Comparison of ENCODE assay signal across 24 cellular contexts in genomic region chr19:35919306-35919705, GRCh38. TPM values are rescaled to one million over a fixed set of nuclear protein-coding genes. Genes with fewer than 3 reads are reported as not detected.
DNase-seq lines count a peak whose midpoint lies in the region; ATAC-seq, FAIRE-seq and TF ChIP-seq lines count a peak whose summit lies in the region.
"Had no signal": no experiment of that assay in that cellular context is flagged by ENCODE, and none has a peak within 500 bp of the region (broad histone marks: within the 10 kb centered on the region; RNA-seq: fewer than 3 reads in every experiment).

No MANE protein-coding gene starts in this region.

- H3K9me1 ChIP-seq in endothelial cell of umbilical vein (replicated peaks; ENCODE audit: control insufficient read depth, extremely low read depth, insufficient read depth, low read length): no peaks in the 10 kb centered on the region

- POLR2A ChIA-PET in endothelial cell of umbilical vein (lab: Charles Lee): no interaction called here

- intact Hi-C loops in endothelial cell of umbilical vein (cut with micrococcal nuclease): no loop called here

- H3K9ac ChIP-seq in endothelial cell of umbilical vein (replicated peaks; ENCODE audit: extremely low read depth, insufficient read depth, low read length): no peak overlapping the region
- H3K9ac ChIP-seq: BLaER1 treated with 17β-estradiol and CSF1 and Interleukin-3, amounts not matched to agents 10 nM and 100 nM had no signal

- H3K4me1 ChIP-seq in endothelial cell of umbilical vein (ENCODE audit: control insufficient read depth, extremely low read depth, insufficient read depth, low read length) (no peaks in the 10 kb centered on the region), neutrophil (ENCODE audit: control insufficient read depth in 1 of 2, insufficient read depth in 1 of 2, low read depth in 1 of 2, low read length in 1 of 2) (peaks cover 45 to 48% of the 10 kb centered on the region in 2 experiments)
- H3K4me1 ChIP-seq: A549, Caco-2 had no signal

- no peak overlapping the region for H3K27ac ChIP-seq in endothelial cell of umbilical vein (ENCODE audit: insufficient read depth, low read depth, low read length)
- H3K27ac ChIP-seq in neutrophil: peak overlapping the region; percentile 59
- H3K27ac ChIP-seq: 22Rv1; A549; BLaER1 treated with 17β-estradiol and CSF1 and Interleukin-3, amounts not matched to agents 10 nM and 100 nM; C4-2B had no signal

- no peak overlapping the region for H3K4me2 ChIP-seq in endothelial cell of umbilical vein (ENCODE audit: insufficient read depth, low read length)
- H3K4me2 ChIP-seq: A549; BLaER1 treated with 17β-estradiol and CSF1 and Interleukin-3, amounts not matched to agents 10 nM and 100 nM had no signal

- peak; percentile 28 for ATAC-seq in left lobe of liver
- ATAC-seq: A549; CD8-positive, alpha-beta T cell had no signal

- dilution Hi-C loops in endothelial cell of umbilical vein (cut with MboI; ENCODE audit: extremely low pct_ligation_motif_present, low sequenced_read_pairs): no loop called here

- no TSS peak for BruUV-seq in endothelial cell of umbilical vein (replicated peaks; lab: Mats Ljungman, UMichigan)

- TF ChIP-seq CTCF in endothelial cell of umbilical vein (IDR thresholded peaks at IDR 0.05; ENCODE audit: extremely low read depth in 1 of 2, insufficient read depth in 1 of 2, low read depth in 1 of 2, low read length in 2 of 2) (no peak), neutrophil (IDR thresholded peaks at IDR 0.05) (no peak), foreskin fibroblast (IDR thresholded peaks at IDR 0.05; ENCODE audit: low read depth, low read length) (no peak)

- no peak for TF ChIP-seq POLR2A in endothelial cell of umbilical vein (IDR thresholded peaks at IDR 0.05; ENCODE audit: low read depth, low read length)

- H4K20me1 ChIP-seq in endothelial cell of umbilical vein (replicated peaks; ENCODE audit: control insufficient read depth, extremely low read depth, insufficient read depth, low read length): no peaks in the 10 kb centered on the region
- H4K20me1 ChIP-seq: BLaER1 treated with 17β-estradiol and CSF1 and Interleukin-3, amounts not matched to agents 10 nM and 100 nM had no signal

- H3K4me3 ChIP-seq in endothelial cell of umbilical vein (replicated peaks in 1 of 3; ENCODE audit: insufficient read depth in 1 of 3, low read depth in 1 of 3, low read length in 3 of 3): no peak overlapping the region
- H3K4me3 ChIP-seq in neutrophil (ENCODE audit: low read depth in 1 of 2, low read length in 1 of 2): no peak overlapping the region
- no peak overlapping the region for H3K4me3 ChIP-seq in foreskin fibroblast (ENCODE audit: low read depth in 1 of 2, low read length in 2 of 2)
- H3K4me3 ChIP-seq: A549; BLaER1 treated with 17β-estradiol and CSF1 and Interleukin-3, amounts not matched to agents 10 nM and 100 nM had no signal

- DNase-seq in endothelial cell of umbilical vein (ENCODE audit: low read depth, low spot score) (no peak), left lobe of liver (ENCODE audit: low spot score) (no peak), NCI-H146 treated with DMSO at 0.1 percent for 48 hours (lab: John Stamatoyannopoulos, UW; ENCODE audit: unreplicated experiment) (no peak), foreskin fibroblast (no peak)
- DNase-seq in activated CD4-positive, alpha-beta T cell treated with anti-CD3 and anti-CD28 coated beads for 48 hours: no peak
- DNase-seq: AML-193; Caco-2; Calu3; CD4-positive, alpha-beta T cell; CD8-positive, alpha-beta T cell; DMS79 treated with DMSO at 0.1 percent for 48 hours; GF-D8 had no signal

- CTCF ChIA-PET in endothelial cell of umbilical vein (lab: Charles Lee): no interaction called here

- H3K36me3 ChIP-seq in endothelial cell of umbilical vein (ENCODE audit: control insufficient read depth in 2 of 2, extremely low read depth in 1 of 2, insufficient read depth in 2 of 2, low read length in 2 of 2) (no peaks in the 10 kb centered on the region), neutrophil (no peaks in the 10 kb centered on the region)
- H3K36me3 ChIP-seq: BLaER1 treated with 17β-estradiol and CSF1 and Interleukin-3, amounts not matched to agents 10 nM and 100 nM had no signal

- no peaks in the 10 kb centered on the region for H3K79me2 ChIP-seq in endothelial cell of umbilical vein (ENCODE audit: control insufficient read depth, insufficient read depth, low read length)

- H3K9me3 ChIP-seq in endothelial cell of umbilical vein (replicated peaks; ENCODE audit: control insufficient read depth, insufficient read depth, low read length) (no peaks in the 10 kb centered on the region), neutrophil (no peaks in the 10 kb centered on the region)
- H3K9me3 ChIP-seq: A549; BLaER1 treated with 17β-estradiol and CSF1 and Interleukin-3, amounts not matched to agents 10 nM and 100 nM; Caco-2 had no signal

- no peak overlapping the region for H2AFZ ChIP-seq in endothelial cell of umbilical vein (ENCODE audit: low read depth, low read length)

- H3K27me3 ChIP-seq in endothelial cell of umbilical vein (ENCODE audit: control insufficient read depth in 2 of 2, insufficient read depth in 2 of 2, low read length in 2 of 2) (peaks cover 0 to 2% of the 10 kb centered on the region in 2 experiments), neutrophil (no peaks in the 10 kb centered on the region)
- H3K27me3 ChIP-seq: BLaER1 treated with 17β-estradiol and CSF1 and Interleukin-3, amounts not matched to agents 10 nM and 100 nM had no signal

- peak; percentile 40 for FAIRE-seq in endothelial cell of umbilical vein (lab: Jason Lieb, UNC)
- FAIRE-seq: A549, D721Med, G401.6, GM12891, GM19239 had no signal

TF ChIP-seq in endothelial cell of umbilical vein, 7 proteins besides CTCF, POLR2A, EP300 and RAD21 (continues in another document):
- no peak for TF ChIP-seq GATA2 (IDR thresholded peaks at IDR 0.05; ENCODE audit: insufficient read depth, insufficient read length, low read depth, low read length)
- TF ChIP-seq JUN (IDR thresholded peaks at IDR 0.05; ENCODE audit: borderline replicate concordance, insufficient read depth, insufficient read length, low read depth): no peak
- no peak for TF ChIP-seq MYC (IDR thresholded peaks at IDR 0.05; ENCODE audit: low read depth, low read length)
- no peak for TF ChIP-seq POLR2AphosphoS5 (IDR thresholded peaks at IDR 0.05; ENCODE audit: insufficient read depth, low read depth, low read length)
- TF ChIP-seq, protein P1, sequence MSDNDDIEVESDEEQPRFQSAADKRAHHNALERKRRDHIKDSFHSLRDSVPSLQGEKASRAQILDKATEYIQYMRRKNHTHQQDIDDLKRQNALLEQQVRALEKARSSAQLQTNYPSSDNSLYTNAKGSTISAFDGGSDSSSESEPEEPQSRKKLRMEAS (IDR thresholded peaks at IDR 0.05; ENCODE audit: insufficient read depth, insufficient read length): no peak

RNA-seq across cellular contexts. Expression of gene TYROBP, which starts 11.2 kb away (rescaled TPM):
- total RNA-seq in endothelial cell of umbilical vein: not detected in 2 replicates
- not detected in 2 replicates for polyA plus RNA-seq in endothelial cell of umbilical vein
- polyA plus RNA-seq in endothelial cell of umbilical vein (2011; cell fraction: cytosol; rRNA removed): not detected in 2 replicates
- polyA plus RNA-seq in endothelial cell of umbilical vein (2011; cell fraction: nucleus; rRNA removed): not detected in 2 replicates
- not detected in 2 replicates for polyA plus RNA-seq in endothelial cell of umbilical vein (2012)
- polyA minus RNA-seq in endothelial cell of umbilical vein: not detected in 2 replicates
- not detected for polyA minus RNA-seq in endothelial cell of umbilical vein (2011; cell fraction: cytosol; rRNA and poly(A)+ RNA removed)
- not detected in 2 replicates for polyA minus RNA-seq in endothelial cell of umbilical vein (2011; cell fraction: nucleus; rRNA and poly(A)+ RNA removed)
- 20.2 TPM for total RNA-seq in left lobe of liver
- total RNA-seq: A172, Caco-2, Calu3 had no signal
- polyA plus RNA-seq: BJ had no signal

RNA-seq across cellular contexts. Expression of gene LRFN3, which starts 16.9 kb away (rescaled TPM):
- total RNA-seq in endothelial cell of umbilical vein (15.9 and 17.3 TPM in 2 replicates), left lobe of liver (8.4 TPM)
- 4.1 and 5.8 TPM in 2 replicates for polyA plus RNA-seq in endothelial cell of umbilical vein
- polyA plus RNA-seq in endothelial cell of umbilical vein (2011; cell fraction: cytosol; rRNA removed): 3.7 and 5.5 TPM in 2 replicates
- polyA plus RNA-seq in endothelial cell of umbilical vein (2011; cell fraction: nucleus; rRNA removed): 1.9 and 2.2 TPM in 2 replicates
- polyA plus RNA-seq in endothelial cell of umbilical vein (2012): 10.0 and 16.3 TPM in 2 replicates
- 2.5 and 3.5 TPM in 2 replicates for polyA minus RNA-seq in endothelial cell of umbilical vein
- polyA minus RNA-seq in endothelial cell of umbilical vein (2011; cell fraction: cytosol; rRNA and poly(A)+ RNA removed): 2.8 TPM
- polyA minus RNA-seq in endothelial cell of umbilical vein (2011; cell fraction: nucleus; rRNA and poly(A)+ RNA removed): 1.0 and 2.2 TPM in 2 replicates

RNA-seq across cellular contexts. Expression of gene HCST, which starts 17.0 kb away (rescaled TPM):
- total RNA-seq in endothelial cell of umbilical vein (not detected in 2 replicates), left lobe of liver (1.8 TPM)
- polyA plus RNA-seq in endothelial cell of umbilical vein: not detected in 2 replicates
- polyA plus RNA-seq in endothelial cell of umbilical vein (2011; cell fraction: cytosol; rRNA removed): not detected in 2 replicates
- not detected in 2 replicates for polyA plus RNA-seq in endothelial cell of umbilical vein (2011; cell fraction: nucleus; rRNA removed)
- not detected in 2 replicates for polyA plus RNA-seq in endothelial cell of umbilical vein (2012)
- polyA minus RNA-seq in endothelial cell of umbilical vein: not detected in 2 replicates
- 1.7 TPM for polyA minus RNA-seq in endothelial cell of umbilical vein (2011; cell fraction: cytosol; rRNA and poly(A)+ RNA removed)
- polyA minus RNA-seq in endothelial cell of umbilical vein (2011; cell fraction: nucleus; rRNA and poly(A)+ RNA removed): not detected in 2 replicates
- total RNA-seq: A172, Caco-2, Calu3 had no signal

RNA-seq across cellular contexts. Expression of gene NFKBID, which starts 19.0 kb away (rescaled TPM):
- total RNA-seq in endothelial cell of umbilical vein (7.6 and 8.7 TPM in 2 replicates), left lobe of liver (2.3 TPM)
- polyA plus RNA-seq in endothelial cell of umbilical vein: 5.5 and 6.7 TPM in 2 replicates
- polyA plus RNA-seq in endothelial cell of umbilical vein (2011; cell fraction: cytosol; rRNA removed): 1.0 and 1.8 TPM in 2 replicates
- 14.9 and 18.6 TPM in 2 replicates for polyA plus RNA-seq in endothelial cell of umbilical vein (2011; cell fraction: nucleus; rRNA removed)
- polyA plus RNA-seq in endothelial cell of umbilical vein (2012): 2.1 and 3.1 TPM in 2 replicates
- polyA minus RNA-seq in endothelial cell of umbilical vein: 5.7 and 7.1 TPM in 2 replicates
- polyA minus RNA-seq in endothelial cell of umbilical vein (2011; cell fraction: cytosol; rRNA and poly(A)+ RNA removed): 6.7 TPM
- polyA minus RNA-seq in endothelial cell of umbilical vein (2011; cell fraction: nucleus; rRNA and poly(A)+ RNA removed): 4.8 and 5.4 TPM in 2 replicates

RNA-seq across cellular contexts. Expression of gene APLP1, which starts 50.9 kb away (rescaled TPM):
- 6.2 and 9.0 TPM in 2 replicates for total RNA-seq in endothelial cell of umbilical vein
- 13.0 and 15.1 TPM in 2 replicates for polyA plus RNA-seq in endothelial cell of umbilical vein
- 9.5 and 11.5 TPM in 2 replicates for polyA plus RNA-seq in endothelial cell of umbilical vein (2011; cell fraction: cytosol; rRNA removed)
- polyA plus RNA-seq in endothelial cell of umbilical vein (2011; cell fraction: nucleus; rRNA removed): 12.7 and 14.6 TPM in 2 replicates
- 17.9 and 23.5 TPM in 2 replicates for polyA plus RNA-seq in endothelial cell of umbilical vein (2012)
- 7.5 and 10.7 TPM in 2 replicates for polyA minus RNA-seq in endothelial cell of umbilical vein
- polyA minus RNA-seq in endothelial cell of umbilical vein (2011; cell fraction: cytosol; rRNA and poly(A)+ RNA removed): not detected
- 2.3 and 5.0 TPM in 2 replicates for polyA minus RNA-seq in endothelial cell of umbilical vein (2011; cell fraction: nucleus; rRNA and poly(A)+ RNA removed)
- total RNA-seq in left lobe of liver: 0.40 TPM
- total RNA-seq: B cell; CD4-positive, alpha-beta T cell; CD8-positive, alpha-beta T cell had no signal

Comparison
In these comparisons a context has a peak if more than half of its experiments do, and no peak if none do; other contexts are left out.
1. RNA of gene TYROBP, which starts 11.2 kb away (total RNA-seq): 20.2 TPM in left lobe of liver (single experiment); not detected in endothelial cell of umbilical vein; every median in the first group is over 10 times any median in the second.